Comparison of ENCODE assay signal across 8 cellular contexts in the genomic region with DNA sequence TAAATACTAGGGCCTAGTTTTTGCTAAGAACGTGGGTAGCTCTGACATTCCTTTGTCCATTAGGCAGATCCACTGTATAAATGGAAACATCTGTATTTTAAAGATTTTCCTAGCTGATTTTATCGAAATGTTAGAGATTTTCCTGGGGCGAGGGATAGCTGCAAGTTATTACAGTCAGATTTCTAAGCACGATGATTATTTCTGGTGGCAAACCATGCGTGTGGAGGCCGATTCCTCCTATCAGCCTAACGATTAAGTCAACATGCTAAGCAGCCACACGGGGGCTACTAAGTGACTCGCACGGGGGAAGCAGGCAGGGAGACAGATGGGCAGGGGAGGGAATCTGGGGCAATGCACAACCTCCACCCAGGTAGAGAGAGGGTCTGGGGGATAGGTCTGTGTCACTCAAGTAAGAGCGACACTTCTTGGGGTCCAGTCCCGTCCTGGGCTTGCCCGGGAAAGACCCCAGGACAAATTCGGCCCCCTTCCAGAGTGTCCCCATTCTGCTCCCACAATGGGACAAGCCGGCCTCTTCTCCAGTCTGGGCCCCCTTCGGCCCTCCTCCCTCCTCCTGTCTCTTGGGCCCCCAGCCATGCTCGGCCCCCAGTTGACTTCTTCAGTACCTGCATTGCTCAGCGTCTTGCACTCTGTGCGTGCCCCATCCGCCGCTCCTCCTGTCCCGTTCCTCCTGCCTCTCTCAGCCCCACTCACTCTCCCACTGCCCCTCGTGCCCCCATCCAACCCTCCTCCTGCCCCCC. TPM values are rescaled to one million over a fixed set of nuclear protein-coding genes. Genes with fewer than 3 reads are reported as not detected.
DNase-seq lines count a peak whose midpoint lies in the region; ATAC-seq and TF ChIP-seq lines count a peak whose summit lies in the region.

No MANE protein-coding gene starts in this region.

- peaks cover 0 to 17% (median 11%) of the 10 kb centered on the region in 3 donors for H3K36me3 ChIP-seq in tibial nerve

- no peak for TF ChIP-seq EP300 in tibial nerve (IDR thresholded peaks at IDR 0.05)

- H3K4me1 ChIP-seq in tibial nerve: peaks cover 0 to 58% (median 39%) of the 10 kb centered on the region in 4 donors

- ATAC-seq in GM21360 (IDR thresholded peaks at IDR 0.05; ENCODE audit: unreplicated experiment) (peak; percentile 16), omental fat pad (ENCODE audit: low FRiP score) (peak; percentile 46)

- no peaks in the 10 kb centered on the region for H3K9me3 Mint-ChIP-seq in activated naive CD4-positive, alpha-beta T cell treated with anti-CD3 and anti-CD28 coated beads, Interleukin-2, amount 10 ng/mL, durations not matched to agents 7 days and 5 days

- DNase-seq in CMK (ENCODE audit: low read depth): peak; percentile 61
- DNase-seq in KG1 (lab: John Stamatoyannopoulos, UW): peak; percentile 80
- peak; percentile 85 to 93 for DNase-seq in SHP77 (lab: John Stamatoyannopoulos, UW)
- peak; percentile 76 for DNase-seq in activated naive CD4-positive, alpha-beta T cell treated with anti-CD3 and anti-CD28 coated beads, Interleukin-2, amount 10 ng/mL, durations not matched to agents 7 days and 5 days
- DNase-seq in globus pallidus (ENCODE audit: low spot score): peak; percentile 63
- DNase-seq in omental fat pad (ENCODE audit: low spot score): no peak
- peak in 1 of 2 donors; percentile 43 for DNase-seq in tibial nerve (ENCODE audit: low spot score in 2 of 2)

- TF ChIP-seq CTCF in omental fat pad (IDR thresholded peaks at IDR 0.05) (no peak), tibial nerve (IDR thresholded peaks at IDR 0.05) (peak in 4 of 5 experiments; percentile 30 to 47 (median 43))

- peak overlapping the region; percentile 96 for H3K4me3 Mint-ChIP-seq in activated naive CD4-positive, alpha-beta T cell treated with anti-CD3 and anti-CD28 coated beads, Interleukin-2, amount 10 ng/mL, durations not matched to agents 7 days and 5 days

- H3K27ac ChIP-seq in tibial nerve: peak overlapping the region; percentile 91 to 99 (median 95)

- no peaks in the 10 kb centered on the region for H3K9me3 ChIP-seq in tibial nerve

- H3K27me3 ChIP-seq in tibial nerve: no peaks in the 10 kb centered on the region

- H3K4me1 Mint-ChIP-seq in activated naive CD4-positive, alpha-beta T cell treated with anti-CD3 and anti-CD28 coated beads, Interleukin-2, amount 10 ng/mL, durations not matched to agents 7 days and 5 days: peaks cover 50% of the 10 kb centered on the region

- no peak for TF ChIP-seq POLR2A in tibial nerve (IDR thresholded peaks at IDR 0.05)

- CTCF ChIA-PET in activated naive CD4-positive, alpha-beta T cell treated with anti-CD3 and anti-CD28 coated beads, Interleukin-2, amount 10 ng/mL, durations not matched to agents 7 days and 5 days (lab: Charles Lee): interaction anchor here (0.7 to 4.9 kb wide), 12 partner anchors 8 to 117 kb away, joined by 3 to 68 read pairs (median 5); no protein-coding TSS in a partner anchor

- H3K4me3 ChIP-seq in tibial nerve: peak overlapping the region; percentile 66 to 93 (median 81)

- peaks cover 4% of the 10 kb centered on the region for H3K27me3 Mint-ChIP-seq in activated naive CD4-positive, alpha-beta T cell treated with anti-CD3 and anti-CD28 coated beads, Interleukin-2, amount 10 ng/mL, durations not matched to agents 7 days and 5 days

- 1 to 2% methylated on average over 23 of the region's 23 CpGs for WGBS in tibial nerve, 2 donors

- H3K36me3 Mint-ChIP-seq in activated naive CD4-positive, alpha-beta T cell treated with anti-CD3 and anti-CD28 coated beads, Interleukin-2, amount 10 ng/mL, durations not matched to agents 7 days and 5 days: peaks cover 25% of the 10 kb centered on the region

- peak overlapping the region; percentile 97 for H3K27ac Mint-ChIP-seq in activated naive CD4-positive, alpha-beta T cell treated with anti-CD3 and anti-CD28 coated beads, Interleukin-2, amount 10 ng/mL, durations not matched to agents 7 days and 5 days

RNA-seq across cellular contexts. Expression of gene C11orf24, which starts 0.6 kb away (rescaled TPM):
- total RNA-seq in omental fat pad (10 to 100 TPM; 16.4 to 31.2 (median 23.8) TPM), tibial nerve (10 to 100 TPM; 33.3 to 59.4 (median 41.2) TPM)

RNA-seq across cellular contexts. Expression of gene LRP5, which starts 41.2 kb away (rescaled TPM):
- total RNA-seq in omental fat pad (10 to 100 TPM; 18.0 to 44.5 (median 34.6) TPM), tibial nerve (10 to 100 TPM; 22.3 to 43.2 (median 33.8) TPM)

RNA-seq across cellular contexts. Expression of gene KMT5B, which starts 58.1 kb away (rescaled TPM):
- total RNA-seq in omental fat pad (10 to 100 TPM; 19.5 to 47.1 (median 32.1) TPM), tibial nerve (10 to 100 TPM; 25.5 to 47.1 (median 40.3) TPM)

Comparison
In these comparisons a context has a peak if more than half of its experiments do, and no peak if none do; other contexts are left out.
1. CTCF ChIP-seq: peak in tibial nerve (4 of 5); none in omental fat pad (0 of 3).